ENCODE assay signal across 9 cellular contexts in the genomic region with DNA sequence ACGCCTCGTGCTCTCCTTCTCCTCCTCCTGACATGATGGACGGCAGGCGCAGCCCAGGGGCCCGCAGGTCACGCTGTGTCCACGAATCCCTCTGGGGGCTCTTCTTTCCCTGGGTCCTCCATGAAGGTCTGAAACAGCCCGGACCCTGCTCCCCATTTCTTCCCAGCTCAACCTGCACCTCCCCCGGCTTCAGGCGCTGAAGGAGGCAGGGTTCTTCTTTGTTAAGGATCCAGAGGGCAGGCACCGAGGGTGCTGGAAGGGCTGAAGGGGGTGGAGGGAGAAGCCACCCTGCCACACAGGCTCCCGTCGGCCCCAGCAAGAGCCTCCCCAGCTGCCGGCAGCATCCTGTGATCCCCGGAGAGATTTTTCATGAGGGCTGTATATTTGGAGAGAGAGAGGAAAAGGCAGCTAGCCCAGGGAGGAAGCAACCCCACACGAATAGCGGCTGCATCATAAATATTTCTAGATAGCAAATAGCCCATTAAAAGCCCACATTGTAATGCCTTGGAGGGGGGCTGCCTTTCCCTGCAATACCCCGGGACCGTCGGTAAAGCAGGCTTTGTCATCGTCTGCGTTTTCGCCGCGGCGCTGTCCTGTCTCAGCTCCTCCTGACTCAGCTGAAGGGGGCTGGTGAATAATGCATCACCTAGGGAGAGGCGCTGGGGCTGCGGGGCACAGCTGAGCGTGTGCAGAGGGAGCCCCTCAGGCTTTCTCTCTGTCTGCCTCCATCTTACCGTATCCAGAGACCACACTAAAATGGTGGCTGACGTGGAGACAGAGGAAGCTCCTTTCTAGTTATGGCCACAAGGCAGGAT.
DNase-seq lines count a peak whose midpoint lies in the region; ATAC-seq, FAIRE-seq and TF ChIP-seq lines count a peak whose summit lies in the region.
"Had no signal": no experiment of that assay in that cellular context is flagged by ENCODE, and none has a peak within 500 bp of the region (broad histone marks: within the 10 kb centered on the region; RNA-seq: fewer than 3 reads in every experiment).

No MANE protein-coding gene starts in this region.

- H2AFZ ChIP-seq in astrocyte (ENCODE audit: low read depth, low read length) (peak overlapping the region; percentile 82), PC-9 (no peak overlapping the region)

- H3K4me1 Mint-ChIP-seq in astrocyte (ENCODE audit: low read depth, unreplicated experiment), result no peaks in the 10 kb centered on the region

- CTCF ChIA-PET in GM10248 (lab: Yijun Ruan, JAX), result no interaction called here
- CTCF ChIA-PET in PC-9 (lab: Charles Lee), result no interaction called here

- H3K27me3 ChIP-seq in astrocyte (ENCODE audit: insufficient read depth, low read length), result no peaks in the 10 kb centered on the region
- peaks cover 9% of the 10 kb centered on the region for H3K27me3 ChIP-seq in lower lobe of right lung (ENCODE audit: low read depth)
- peaks cover 69% of the 10 kb centered on the region for H3K27me3 ChIP-seq in PC-9 (ENCODE audit: insufficient read depth, low read depth)

- FAIRE-seq in astrocyte (lab: Jason Lieb, UNC), result no peak

- peak; percentile 44 to 46 for ATAC-seq in lower lobe of right lung

- H3K9me2 ChIP-seq in PC-9 (ENCODE audit: insufficient read depth), result no peaks in the 10 kb centered on the region

- peak overlapping the region; percentile 34 for H3K4me3 Mint-ChIP-seq in astrocyte (ENCODE audit: unreplicated experiment)

- TF ChIP-seq CTCF in astrocyte (IDR thresholded peaks at IDR 0.05; ENCODE audit: insufficient read depth, low read depth, low read length) (no peak), lower lobe of right lung (IDR thresholded peaks at IDR 0.05) (no peak), GM10248 (IDR thresholded peaks at IDR 0.05; ENCODE audit: control extremely low read depth, extremely low read depth, low read depth, missing control alignments) (no peak), PC-9 (conservative IDR thresholded peaks at IDR 0.05) (no peak)

- BruUV-seq in PC-9 (replicated peaks; lab: Mats Ljungman, UMichigan), result no TSS peak

- H3K27ac ChIP-seq in astrocyte (ENCODE audit: low read depth, low read length) (no peak overlapping the region), lower lobe of right lung (no peak overlapping the region), PC-9 (no peak overlapping the region)
- H3K27ac ChIP-seq: epithelial cell of prostate had no signal

- H3K27me3 Mint-ChIP-seq in astrocyte (ENCODE audit: low read depth, unreplicated experiment), result peaks cover 2% of the 10 kb centered on the region

- peak overlapping the region; percentile 66 for H3K9ac ChIP-seq in astrocyte (ENCODE audit: low read length)

- H3K4me3 ChIP-seq in astrocyte (ENCODE audit: insufficient read depth, low read depth, low read length), result peak overlapping the region; percentile 42
- no peak overlapping the region for H3K4me3 ChIP-seq in lower lobe of right lung
- no peak overlapping the region for H3K4me3 ChIP-seq in PC-9

- H3K79me2 ChIP-seq in astrocyte (ENCODE audit: insufficient read depth, low read length), result no peaks in the 10 kb centered on the region
- H3K79me2 ChIP-seq in PC-9 (ENCODE audit: low read depth), result no peaks in the 10 kb centered on the region

- no peaks in the 10 kb centered on the region for H3K36me3 ChIP-seq in astrocyte (ENCODE audit: insufficient read depth, low read length)
- H3K36me3 ChIP-seq in lower lobe of right lung, result no peaks in the 10 kb centered on the region
- no peaks in the 10 kb centered on the region for H3K36me3 ChIP-seq in PC-9 (ENCODE audit: low read depth)

- peaks cover 3% of the 10 kb centered on the region for H3K9me3 Mint-ChIP-seq in astrocyte (ENCODE audit: unreplicated experiment)

- no peaks in the 10 kb centered on the region for H3K4me1 ChIP-seq in astrocyte (ENCODE audit: insufficient read depth, low read length)
- H3K4me1 ChIP-seq in lower lobe of right lung, result no peaks in the 10 kb centered on the region
- H3K4me1 ChIP-seq in PC-9 (replicated peaks; ENCODE audit: insufficient read depth), result no peaks in the 10 kb centered on the region

- DNase-seq in A172 (ENCODE audit: low spot score), result peak; percentile 43
- DNase-seq in NCI-H1092 treated with DMSO at 0.1 percent for 48 hours (lab: John Stamatoyannopoulos, UW), result peak; percentile 82
- DNase-seq in astrocyte (ENCODE audit: low read depth), result peak; percentile 51
- DNase-seq in lower lobe of right lung, result no peak
- DNase-seq in UCSD-AML1 (lab: John Stamatoyannopoulos, UW; ENCODE audit: unreplicated experiment), result no peak
- DNase-seq in GM10248 (ENCODE audit: extremely low spot score), result no peak
- no peak for DNase-seq in PC-9
- no peak for DNase-seq in HuH-7.5 (ENCODE audit: low spot score)

- peak overlapping the region; percentile 89 for H3K27ac Mint-ChIP-seq in astrocyte (ENCODE audit: unreplicated experiment)

- H3K36me3 Mint-ChIP-seq in astrocyte (ENCODE audit: low read depth, unreplicated experiment), result no peaks in the 10 kb centered on the region

- peak overlapping the region; percentile 84 for H3K4me2 ChIP-seq in astrocyte (ENCODE audit: low read length)
- H3K4me2 ChIP-seq in PC-9, result no peak overlapping the region

- POLR2A ChIA-PET in GM10248 (lab: Yijun Ruan, JAX) (no interaction called here), PC-9 (lab: Charles Lee; ENCODE audit: unreplicated experiment) (no interaction called here)

- H4K20me1 ChIP-seq in astrocyte (ENCODE audit: insufficient read depth, low read length) (no peaks in the 10 kb centered on the region), PC-9 (ENCODE audit: insufficient read depth) (no peaks in the 10 kb centered on the region)

- H3K9me3 ChIP-seq in astrocyte (ENCODE audit: insufficient read depth, low read depth, low read length) (no peaks in the 10 kb centered on the region), lower lobe of right lung (no peaks in the 10 kb centered on the region), PC-9 (ENCODE audit: insufficient read depth, low read depth) (no peaks in the 10 kb centered on the region)

- H3F3A ChIP-seq in PC-9 (ENCODE audit: insufficient read depth, low read depth), result no peaks in the 10 kb centered on the region

- intact Hi-C loops in lower lobe of right lung (cut with DNase I) (no loop called here), PC-9 (cut with micrococcal nuclease; ENCODE audit: unreplicated experiment) (no loop called here)

Comparison
In these comparisons a context has a peak if more than half of its experiments do, and no peak if none do; other contexts are left out.
1. DNase-seq: peak in A172 (single experiment), NCI-H1092 treated with DMSO at 0.1 percent for 48 hours (single experiment) and astrocyte (single experiment); none in lower lobe of right lung (single experiment), UCSD-AML1 (single experiment), GM10248 (single experiment), PC-9 (0 of 2) and HuH-7.5 (single experiment).